Comparison of ENCODE assay signal across 10 cellular contexts in the genomic region with DNA sequence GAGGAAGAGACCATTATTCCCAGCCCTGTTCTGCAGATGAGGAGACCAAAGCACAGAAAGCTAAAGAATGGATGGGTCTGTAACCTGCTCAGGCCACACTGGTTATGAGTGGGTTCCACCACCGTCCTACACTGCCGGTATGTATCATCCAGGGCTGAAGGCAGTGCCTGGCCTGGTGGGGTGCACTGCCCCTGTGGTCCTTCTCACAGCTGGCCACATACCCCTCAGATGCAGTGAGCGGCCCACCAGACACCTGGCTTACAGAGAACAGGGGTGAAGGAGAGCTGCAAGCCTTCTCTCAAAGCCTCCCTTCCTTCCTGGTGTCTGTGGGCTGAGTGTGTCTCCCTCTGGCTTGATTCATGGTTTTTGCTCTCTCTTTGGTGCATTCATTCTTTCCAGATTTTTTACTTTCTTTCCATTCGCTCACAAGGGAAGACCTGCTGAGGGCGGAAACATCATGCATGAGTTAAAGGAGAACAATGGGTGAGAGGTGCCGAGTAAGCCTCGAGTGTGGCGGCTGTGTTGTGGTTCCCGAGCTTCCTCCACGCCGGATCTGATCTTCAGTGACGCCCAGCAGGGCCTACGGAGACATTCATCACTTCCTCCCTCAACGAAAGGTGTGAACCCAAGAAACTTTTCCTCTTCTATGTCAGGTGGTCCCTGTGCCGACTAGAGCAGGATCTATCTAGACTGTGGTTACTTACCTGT.
DNase-seq lines count a peak whose midpoint lies in the region; ATAC-seq and TF ChIP-seq lines count a peak whose summit lies in the region.
"Had no signal": no experiment of that assay in that cellular context is flagged by ENCODE, and none has a peak within 500 bp of the region (broad histone marks: within the 10 kb centered on the region; RNA-seq: fewer than 3 reads in every experiment).

No MANE protein-coding gene starts in this region.

- peak overlapping the region; percentile 84 to 85 for H3K27ac Mint-ChIP-seq in T-cell

- no peak overlapping the region for H3K27ac ChIP-seq in lower lobe of right lung
- H3K27ac ChIP-seq: prostate gland had no signal

- intact Hi-C loops in lower lobe of right lung (cut with DNase I), result no loop called here

- POLR2A ChIA-PET in T-cell (lab: Charles Lee), result interaction anchor here (0.7 to 2.3 kb wide), 8 partner anchors 14 to 719 kb away, joined by 3 to 9 read pairs (median 4); a partner anchor contains a TSS

- no peak overlapping the region for H3K4me3 ChIP-seq in lower lobe of right lung
- H3K4me3 ChIP-seq: prostate gland had no signal

- H3K4me3 Mint-ChIP-seq in T-cell, result peak overlapping the region; percentile 29 to 61 (median 54)
- peak overlapping the region; percentile 58 for H3K4me3 Mint-ChIP-seq in activated T-cell treated with anti-CD3 and anti-CD28 coated beads, Interleukin-2, amount 50 U/mL, for 4 hours

- H3K36me3 Mint-ChIP-seq in T-cell, result peaks cover 3% of the 10 kb centered on the region
- H3K36me3 Mint-ChIP-seq in activated T-cell treated with anti-CD3 and anti-CD28 coated beads, Interleukin-2, amount 50 U/mL, for 4 hours (ENCODE audit: insufficient read depth), result no peaks in the 10 kb centered on the region

- H3K9me3 ChIP-seq in lower lobe of right lung, result no peaks in the 10 kb centered on the region
- H3K9me3 ChIP-seq: prostate gland had no signal

- DNase-seq in T-cell (peak; percentile 65 to 93 (median 88)), lower lobe of right lung (no peak), cortex of kidney (lab: John Stamatoyannopoulos, UW) (no peak), GM19238 (ENCODE audit: insufficient read length, low spot score) (no peak)
- peak; percentile 83 for DNase-seq in activated T-cell treated with anti-CD3 and anti-CD28 coated beads, Interleukin-2, amount 50 U/mL, for 4 hours
- DNase-seq in stimulated activated CD8-positive, alpha-beta memory T cell treated with anti-CD3 and anti-CD28 coated beads, Interleukin-4, amount 100 ng/mL, for 4 hours (ENCODE audit: low read depth in 2 of 2, low spot score in 1 of 2), result peak; percentile 60 to 84
- DNase-seq: DMS79 had no signal

- H3K4me1 ChIP-seq in lower lobe of right lung, result no peaks in the 10 kb centered on the region
- H3K4me1 ChIP-seq: prostate gland had no signal

- H3K27me3 ChIP-seq in lower lobe of right lung (ENCODE audit: low read depth), result no peaks in the 10 kb centered on the region

- peak; percentile 97 to 100 (median 100) for ATAC-seq in T-cell (replicated peaks in 1 of 4)
- peak; percentile 89 to 95 for ATAC-seq in activated T-cell treated with anti-CD3 and anti-CD28 coated beads, Interleukin-2, amount 50 U/mL, for 4 hours
- ATAC-seq in lower lobe of right lung, result peak; percentile 64 to 72
- ATAC-seq in GM19035 (IDR thresholded peaks at IDR 0.05; ENCODE audit: unreplicated experiment), result no peak
- ATAC-seq in GM18861 (IDR thresholded peaks at IDR 0.05; ENCODE audit: unreplicated experiment), result no peak

- H3K4me1 Mint-ChIP-seq in T-cell, result peaks cover 37 to 50% (median 40%) of the 10 kb centered on the region in 3 donors
- H3K4me1 Mint-ChIP-seq in activated T-cell treated with anti-CD3 and anti-CD28 coated beads, Interleukin-2, amount 50 U/mL, for 4 hours (ENCODE audit: low read depth), result peaks cover 49% of the 10 kb centered on the region

- no peaks in the 10 kb centered on the region for H3K9me3 Mint-ChIP-seq in T-cell
- H3K9me3 Mint-ChIP-seq in activated T-cell treated with anti-CD3 and anti-CD28 coated beads, Interleukin-2, amount 50 U/mL, for 4 hours, result peaks cover 4% of the 10 kb centered on the region

- no peak for TF ChIP-seq CTCF in lower lobe of right lung (IDR thresholded peaks at IDR 0.05)

- no peaks in the 10 kb centered on the region for H3K27me3 Mint-ChIP-seq in T-cell
- H3K27me3 Mint-ChIP-seq in activated T-cell treated with anti-CD3 and anti-CD28 coated beads, Interleukin-2, amount 50 U/mL, for 4 hours (ENCODE audit: low read depth), result no peaks in the 10 kb centered on the region

- H3K36me3 ChIP-seq in lower lobe of right lung, result no peaks in the 10 kb centered on the region
- H3K36me3 ChIP-seq: prostate gland had no signal

- CTCF ChIA-PET in T-cell (lab: Charles Lee), result interaction anchor here (0.6 to 1.3 kb wide), 10 partner anchors 12 to 180 kb away, joined by 3 to 9 read pairs (median 4); a partner anchor contains a TSS

Comparison
In these comparisons a context has a peak if more than half of its experiments do, and no peak if none do; other contexts are left out.
1. ATAC-seq: peak in T-cell (4 of 4), activated T-cell treated with anti-CD3 and anti-CD28 coated beads, Interleukin-2, amount 50 U/mL, for 4 hours (2 of 2) and lower lobe of right lung (2 of 2); none in GM19035 (single experiment) and GM18861 (single experiment).
2. DNase-seq: peak in T-cell (34 of 34), activated T-cell treated with anti-CD3 and anti-CD28 coated beads, Interleukin-2, amount 50 U/mL, for 4 hours (single experiment) and stimulated activated CD8-positive, alpha-beta memory T cell treated with anti-CD3 and anti-CD28 coated beads, Interleukin-4, amount 100 ng/mL, for 4 hours (2 of 2); none in lower lobe of right lung (single experiment), cortex of kidney (single experiment) and GM19238 (single experiment).